ENCODE assay signal across 8 cellular contexts in genomic region chr15:52180196-52180835, GRCh38. TPM values are rescaled to one million over a fixed set of nuclear protein-coding genes. Genes with fewer than 3 reads are reported as not detected.
DNase-seq lines count a peak whose midpoint lies in the region; ATAC-seq and TF ChIP-seq lines count a peak whose summit lies in the region.

No MANE protein-coding gene starts in this region.

- no peak for TF ChIP-seq CTCF in thoracic aorta (IDR thresholded peaks at IDR 0.05)

- H3K18ac ChIP-seq in mesenchymal stem cell (ENCODE audit: low read depth in 1 of 2, low read length in 2 of 2): peak overlapping the region; percentile 12 to 96

- peak overlapping the region; percentile 98 for H3K9ac ChIP-seq in mesenchymal stem cell (ENCODE audit: low read length)

- H2BK15ac ChIP-seq in mesenchymal stem cell (ENCODE audit: low read depth, poor library complexity, severe bottlenecking): peak overlapping the region; percentile 90

- H2AFZ ChIP-seq in mesenchymal stem cell (ENCODE audit: low read depth, low read length): peak overlapping the region; percentile 97

- peak overlapping the region; percentile 57 for H4K8ac ChIP-seq in mesenchymal stem cell (ENCODE audit: low read length)

- H3K9me3 ChIP-seq in mesenchymal stem cell (ENCODE audit: control insufficient read depth, low read length) (no peaks in the 10 kb centered on the region), thoracic aorta (no peaks in the 10 kb centered on the region)

- H2BK120ac ChIP-seq in mesenchymal stem cell (ENCODE audit: low read depth, low read length): no peak overlapping the region

- H3K4me2 ChIP-seq in mesenchymal stem cell (ENCODE audit: low read length, poor library complexity, severe bottlenecking): peak overlapping the region; percentile 84

- no peak overlapping the region for H4K91ac ChIP-seq in mesenchymal stem cell (ENCODE audit: low read length)

- no peak overlapping the region for H3K23ac ChIP-seq in mesenchymal stem cell (ENCODE audit: low read length in 2 of 2)

- H3K4me1 ChIP-seq in mesenchymal stem cell (ENCODE audit: control insufficient read depth, insufficient read depth, low read depth, low read length): peaks cover 3% of the 10 kb centered on the region
- peaks cover 3 to 16% of the 10 kb centered on the region in 2 donors for H3K4me1 ChIP-seq in thoracic aorta (ENCODE audit: control insufficient read depth in 1 of 2, low read depth in 2 of 2)

- H3K27me3 ChIP-seq in mesenchymal stem cell (ENCODE audit: control insufficient read depth in 1 of 2, insufficient read depth in 1 of 2, low read length in 2 of 2): no peaks in the 10 kb centered on the region
- H3K27me3 ChIP-seq in thoracic aorta (replicated peaks; ENCODE audit: insufficient read depth): no peaks in the 10 kb centered on the region

- peak; percentile 17 for ATAC-seq in HG02973 (IDR thresholded peaks at IDR 0.05; ENCODE audit: unreplicated experiment)
- no peak for ATAC-seq in thoracic aorta (ENCODE audit: insufficient number of reproducible peaks, low FRiP score, low read depth)

- DNase-seq in NCI-H2227 (lab: John Stamatoyannopoulos, UW; ENCODE audit: unreplicated experiment) (peak; percentile 21), NCI-H2227 treated with DMSO at 0.1 percent for 48 hours (lab: John Stamatoyannopoulos, UW) (no peak), T follicular helper cell (ENCODE audit: low read depth) (peak; percentile 37), cerebellum (ENCODE audit: low spot score) (peak; percentile 47), mesenchymal stem cell (no peak), thoracic aorta (ENCODE audit: low spot score) (no peak), globus pallidus (ENCODE audit: low spot score) (no peak)

- no peak overlapping the region for H2BK5ac ChIP-seq in mesenchymal stem cell (ENCODE audit: low read depth, low read length, poor library complexity, severe bottlenecking)

- H3K27ac ChIP-seq in mesenchymal stem cell (ENCODE audit: low read length, poor library complexity, severe bottlenecking): no peak overlapping the region
- H3K27ac ChIP-seq in thoracic aorta: peak overlapping the region; percentile 77 to 78

- peak overlapping the region; percentile 94 to 99 for H3K4me3 ChIP-seq in mesenchymal stem cell (ENCODE audit: insufficient read depth in 1 of 2, low read depth in 1 of 2, low read length in 2 of 2)
- H3K4me3 ChIP-seq in thoracic aorta: peak overlapping the region; percentile 88

- H3K14ac ChIP-seq in mesenchymal stem cell (ENCODE audit: low read length in 2 of 2): no peak overlapping the region

- WGBS in mesenchymal stem cell: 15% methylated on average over 28 of the region's 31 CpGs

- H3K4ac ChIP-seq in mesenchymal stem cell (ENCODE audit: low read depth in 1 of 2, low read length in 2 of 2): no peak overlapping the region

- H2BK12ac ChIP-seq in mesenchymal stem cell (ENCODE audit: low read length in 2 of 2): peak overlapping the region in 1 of 2 experiments; percentile 73

- peaks cover 0 to 1% of the 10 kb centered on the region in 2 experiments for H3K36me3 ChIP-seq in mesenchymal stem cell (ENCODE audit: control insufficient read depth in 1 of 2, insufficient read depth in 2 of 2, low read depth in 1 of 2, low read length in 2 of 2)
- no peaks in the 10 kb centered on the region for H3K36me3 ChIP-seq in thoracic aorta

- H3K79me1 ChIP-seq in mesenchymal stem cell (replicated peaks; ENCODE audit: low read length, poor library complexity, severe bottlenecking): peaks cover 16% of the 10 kb centered on the region

- no peak overlapping the region for H2AK5ac ChIP-seq in mesenchymal stem cell (ENCODE audit: low read length, severe bottlenecking)

RNA-seq across cellular contexts. Expression of gene GNB5, which starts 10.9 kb away (rescaled TPM):
- total RNA-seq in cerebellum: 53.1 TPM
- polyA plus RNA-seq in mesenchymal stem cell (2013, experiment 1 of 2): 15.8 TPM
- 15.7 TPM for polyA plus RNA-seq in mesenchymal stem cell (2013, experiment 2 of 2)
- 10 to 100 TPM; 27.9 to 43.2 TPM for total RNA-seq in thoracic aorta

Comparison
In these comparisons a context has a peak if more than half of its experiments do, and no peak if none do; other contexts are left out.
1. DNase-seq: peak in NCI-H2227 (single experiment), T follicular helper cell (single experiment) and cerebellum (single experiment); none in NCI-H2227 treated with DMSO at 0.1 percent for 48 hours (single experiment), mesenchymal stem cell (single experiment), thoracic aorta (single experiment) and globus pallidus (single experiment).